In genomic region chr3:165170236-165170635, GRCh38 we compare ENCODE assay signal across 9 cellular contexts. TPM values are rescaled to one million over a fixed set of nuclear protein-coding genes. Genes with fewer than 3 reads are reported as not detected.
"Had no signal": no experiment of that assay in that cellular context is flagged by ENCODE, and none has a peak within 500 bp of the region (broad histone marks: within the 10 kb centered on the region; RNA-seq: fewer than 3 reads in every experiment).

No MANE protein-coding gene starts in this region.

- DNase-seq: Karpas-422, KBM-7, KG1 had no signal

- H3K36me3 Mint-ChIP-seq: IgD-negative memory B cell had no signal

- H3K27ac Mint-ChIP-seq: IgD-negative memory B cell had no signal

- H3K27ac ChIP-seq: HL-60, KMS-11 had no signal

- H3K9ac ChIP-seq: KMS-11 had no signal

- FAIRE-seq: HTR-8/SVneo had no signal

- H3K4me2 ChIP-seq: KMS-11 had no signal

RNA-seq across cellular contexts. Expression of gene SLITRK3, which starts 25.9 kb away (rescaled TPM):
- total RNA-seq: HT-29, HT1080 had no signal
- polyA plus RNA-seq: IgD-negative memory B cell had no signal
